Comparison of ENCODE assay signal across 12 cellular contexts in the genomic region with DNA sequence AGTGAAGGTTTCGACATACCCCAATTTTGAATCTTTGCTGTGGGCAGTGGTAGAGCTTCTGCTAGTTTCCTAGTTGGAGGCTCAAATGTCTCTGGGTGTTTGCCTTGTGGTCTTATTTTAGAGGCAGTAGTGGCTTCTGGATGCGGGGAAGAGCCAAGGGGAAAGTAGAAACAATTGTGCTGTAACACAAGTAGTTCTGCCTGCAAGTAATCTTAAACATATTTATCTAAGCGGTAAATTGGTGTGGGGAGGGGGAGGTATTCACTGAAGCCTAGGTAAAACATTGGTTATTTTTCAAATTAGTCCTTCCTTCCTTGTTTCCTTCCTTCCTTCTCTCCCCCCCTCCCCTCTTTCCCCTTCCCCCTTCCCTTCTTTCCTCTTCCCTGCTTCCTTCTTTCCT. TPM values are rescaled to one million over a fixed set of nuclear protein-coding genes. Genes with fewer than 3 reads are reported as not detected.
A peak's percentile ranks its signal among the peaks of the same experiment; 100 is the strongest.
DNase-seq lines count a peak whose midpoint lies in the region; ATAC-seq and TF ChIP-seq lines count a peak whose summit lies in the region.
"Had no signal": no experiment of that assay in that cellular context is flagged by ENCODE, and none has a peak within 500 bp of the region (broad histone marks: within the 10 kb centered on the region; RNA-seq: fewer than 3 reads in every experiment).

A gene with protein sequence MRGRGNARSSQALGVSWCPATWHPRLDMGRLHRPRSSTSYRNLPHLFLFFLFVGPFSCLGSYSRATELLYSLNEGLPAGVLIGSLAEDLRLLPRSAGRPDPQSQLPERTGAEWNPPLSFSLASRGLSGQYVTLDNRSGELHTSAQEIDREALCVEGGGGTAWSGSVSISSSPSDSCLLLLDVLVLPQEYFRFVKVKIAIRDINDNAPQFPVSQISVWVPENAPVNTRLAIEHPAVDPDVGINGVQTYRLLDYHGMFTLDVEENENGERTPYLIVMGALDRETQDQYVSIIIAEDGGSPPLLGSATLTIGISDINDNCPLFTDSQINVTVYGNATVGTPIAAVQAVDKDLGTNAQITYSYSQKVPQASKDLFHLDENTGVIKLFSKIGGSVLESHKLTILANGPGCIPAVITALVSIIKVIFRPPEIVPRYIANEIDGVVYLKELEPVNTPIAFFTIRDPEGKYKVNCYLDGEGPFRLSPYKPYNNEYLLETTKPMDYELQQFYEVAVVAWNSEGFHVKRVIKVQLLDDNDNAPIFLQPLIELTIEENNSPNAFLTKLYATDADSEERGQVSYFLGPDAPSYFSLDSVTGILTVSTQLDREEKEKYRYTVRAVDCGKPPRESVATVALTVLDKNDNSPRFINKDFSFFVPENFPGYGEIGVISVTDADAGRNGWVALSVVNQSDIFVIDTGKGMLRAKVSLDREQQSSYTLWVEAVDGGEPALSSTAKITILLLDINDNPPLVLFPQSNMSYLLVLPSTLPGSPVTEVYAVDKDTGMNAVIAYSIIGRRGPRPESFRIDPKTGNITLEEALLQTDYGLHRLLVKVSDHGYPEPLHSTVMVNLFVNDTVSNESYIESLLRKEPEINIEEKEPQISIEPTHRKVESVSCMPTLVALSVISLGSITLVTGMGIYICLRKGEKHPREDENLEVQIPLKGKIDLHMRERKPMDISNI (minus strand): TSS at position 101 of the 400 bp plus-strand sequence. CDS start 691 bp downstream, outside the sequence.

- TF ChIP-seq CTCF in PC-9 (conservative IDR thresholded peaks at IDR 0.05) (no peak), endodermal cell (conservative IDR thresholded peaks at IDR 0.05) (no peak), thyroid gland (IDR thresholded peaks at IDR 0.05) (no peak), foreskin keratinocyte (conservative IDR thresholded peaks at IDR 0.05) (no peak)

- 38 to 67% methylated on average over 1 to 2 of the region's 3 CpGs for WGBS in endodermal cell (ENCODE audit: insufficient coverage in 1 of 2, insufficient read length in 1 of 2), 2 experiments
- WGBS in thyroid gland, 2 donors, result 19 to 34% methylated on average over 3 of the region's 3 CpGs

- H3K4me2 ChIP-seq in PC-9, result peak within 1 kb of the TSS; percentile 64

- H3F3A ChIP-seq in PC-9 (ENCODE audit: insufficient read depth, low read depth), result no peaks in the 10 kb centered on the region

- H3K9me2 ChIP-seq in PC-9 (ENCODE audit: insufficient read depth), result no peaks in the 10 kb centered on the region

- H3K4me1 Mint-ChIP-seq in endodermal cell, result peaks cover 14% of the 10 kb centered on the region
- no peaks in the 10 kb centered on the region for H3K4me1 Mint-ChIP-seq in stimulated activated memory B cell treated with anti-CD40 and anti-IgM and Interleukin-4, amounts not matched to agents 10 μg/mL and 1 μg/mL and 100 μg/mL, for 72 hours

- CTCF ChIA-PET in PC-9 (lab: Charles Lee), result no interaction called here

- H3K4me3 ChIP-seq in PC-9, result peak within 1 kb of the TSS; percentile 39; the same call in 1 of the 2 replicates
- peak within 1 kb of the TSS; percentile 96 for H3K4me3 ChIP-seq in endodermal cell (ENCODE audit: low read length)
- H3K4me3 ChIP-seq in mucosa of rectum (ENCODE audit: low read length in 2 of 2), result peak within 1 kb of the TSS; percentile 51 to 54
- H3K4me3 ChIP-seq in thyroid gland (replicated peaks in 1 of 3), result peak within 1 kb of the TSS in 2 of 3 donors; percentile 1 to 26

- H3K9me3 Mint-ChIP-seq in endodermal cell, result no peaks in the 10 kb centered on the region
- H3K9me3 Mint-ChIP-seq in stimulated activated memory B cell treated with anti-CD40 and anti-IgM and Interleukin-4, amounts not matched to agents 10 μg/mL and 1 μg/mL and 100 μg/mL, for 72 hours, result peaks cover 6% of the 10 kb centered on the region

- no peaks in the 10 kb centered on the region for H3K36me3 Mint-ChIP-seq in endodermal cell (ENCODE audit: low read depth)
- H3K36me3 Mint-ChIP-seq in stimulated activated memory B cell treated with anti-CD40 and anti-IgM and Interleukin-4, amounts not matched to agents 10 μg/mL and 1 μg/mL and 100 μg/mL, for 72 hours, result no peaks in the 10 kb centered on the region

- ATAC-seq in foreskin keratinocyte, result no peak
- no peak for ATAC-seq in stimulated activated memory B cell treated with anti-CD40 and anti-IgM and Interleukin-4, amounts not matched to agents 10 μg/mL and 1 μg/mL and 100 μg/mL, for 72 hours

- H3K9me3 ChIP-seq in PC-9 (ENCODE audit: insufficient read depth, low read depth) (no peaks in the 10 kb centered on the region), endodermal cell (ENCODE audit: control insufficient read depth, low read length) (no peaks in the 10 kb centered on the region), mucosa of rectum (ENCODE audit: control insufficient read depth in 2 of 2, low read length in 2 of 2) (no peaks in the 10 kb centered on the region), thyroid gland (no peaks in the 10 kb centered on the region)

- peaks cover 37% of the 10 kb centered on the region for H3K27me3 Mint-ChIP-seq in endodermal cell (ENCODE audit: insufficient read depth)
- H3K27me3 Mint-ChIP-seq in stimulated activated memory B cell treated with anti-CD40 and anti-IgM and Interleukin-4, amounts not matched to agents 10 μg/mL and 1 μg/mL and 100 μg/mL, for 72 hours, result peaks cover 39% of the 10 kb centered on the region

- no peak for DNase-seq in PC-9
- no peak for DNase-seq in endodermal cell
- DNase-seq in thyroid gland, result no peak
- no peak for DNase-seq in foreskin keratinocyte
- no peak for DNase-seq in DMS114 treated with DMSO at 0.1 percent for 48 hours (lab: John Stamatoyannopoulos, UW; ENCODE audit: unreplicated experiment)
- DNase-seq in activated effector memory CD4-positive, alpha-beta T cell treated with Interleukin-2 at 50 U/mL for 16 hours, result no peak
- DNase-seq: activated CD4-positive, alpha-beta T cell treated with anti-CD3 and anti-CD28 coated beads for 1 hour; activated naive CD4-positive, alpha-beta T cell treated with Interleukin-2 at 50 U/mL for 16 hours; HCEC 1CT had no signal

- peak within 1 kb of the TSS; percentile 60 for H2AFZ ChIP-seq in PC-9

- intact Hi-C loops in PC-9 (cut with micrococcal nuclease; ENCODE audit: unreplicated experiment), result no loop called here
- intact Hi-C loops in thyroid gland (cut with DNase I), result no loop called here

- no peak for TF ChIP-seq POLR2A in thyroid gland (IDR thresholded peaks at IDR 0.05)

- H3K27me3 ChIP-seq in PC-9 (ENCODE audit: insufficient read depth, low read depth), result peaks cover 4% of the 10 kb centered on the region
- peaks cover 27% of the 10 kb centered on the region for H3K27me3 ChIP-seq in endodermal cell (ENCODE audit: control insufficient read depth, insufficient read depth, low read length, poor library complexity, severe bottlenecking)
- H3K27me3 ChIP-seq in mucosa of rectum (ENCODE audit: control insufficient read depth in 2 of 2, insufficient read depth in 2 of 2, low read length in 2 of 2), result peaks cover 3 to 4% of the 10 kb centered on the region in 2 donors
- H3K27me3 ChIP-seq in thyroid gland, result no peaks in the 10 kb centered on the region
- H3K27me3 ChIP-seq in foreskin keratinocyte, result peaks cover 49% of the 10 kb centered on the region

- no peaks in the 10 kb centered on the region for H3K36me3 ChIP-seq in PC-9 (ENCODE audit: low read depth)
- no peaks in the 10 kb centered on the region for H3K36me3 ChIP-seq in endodermal cell (ENCODE audit: control insufficient read depth, insufficient read depth, low read length)
- H3K36me3 ChIP-seq in mucosa of rectum (ENCODE audit: control insufficient read depth in 2 of 2, insufficient read depth in 2 of 2, low read length in 2 of 2), result no peaks in the 10 kb centered on the region
- H3K36me3 ChIP-seq in thyroid gland, result no peaks in the 10 kb centered on the region

- no TSS peak for BruUV-seq in PC-9 (replicated peaks; lab: Mats Ljungman, UMichigan)

- H3K27ac ChIP-seq in PC-9 (no peak within 1 kb of the TSS), endodermal cell (ENCODE audit: low read depth, low read length) (no peak within 1 kb of the TSS), mucosa of rectum (ENCODE audit: low read depth in 2 of 2, low read length in 2 of 2) (peak within 1 kb of the TSS; percentile 18 to 50), thyroid gland (no peak within 1 kb of the TSS), foreskin keratinocyte (no peak within 1 kb of the TSS)

- H3K9ac ChIP-seq in endodermal cell (ENCODE audit: extremely low read depth, low read length, poor library complexity, severe bottlenecking) (peak within 1 kb of the TSS; percentile 38), mucosa of rectum (ENCODE audit: low read depth in 1 of 2, low read length in 2 of 2) (peak within 1 kb of the TSS; percentile 18 to 51)

- H3K27ac Mint-ChIP-seq in endodermal cell, result peak within 1 kb of the TSS; percentile 37
- no peak within 1 kb of the TSS for H3K27ac Mint-ChIP-seq in stimulated activated memory B cell treated with anti-CD40 and anti-IgM and Interleukin-4, amounts not matched to agents 10 μg/mL and 1 μg/mL and 100 μg/mL, for 72 hours

- no peaks in the 10 kb centered on the region for H4K20me1 ChIP-seq in PC-9 (ENCODE audit: insufficient read depth)

- peak within 1 kb of the TSS; percentile 77 for H3K4me3 Mint-ChIP-seq in endodermal cell
- H3K4me3 Mint-ChIP-seq in stimulated activated memory B cell treated with anti-CD40 and anti-IgM and Interleukin-4, amounts not matched to agents 10 μg/mL and 1 μg/mL and 100 μg/mL, for 72 hours, result no peak within 1 kb of the TSS

- no peaks in the 10 kb centered on the region for H3K79me2 ChIP-seq in PC-9 (ENCODE audit: low read depth)

- H3K4me1 ChIP-seq in PC-9 (replicated peaks; ENCODE audit: insufficient read depth), result no peaks in the 10 kb centered on the region
- no peaks in the 10 kb centered on the region for H3K4me1 ChIP-seq in endodermal cell (ENCODE audit: control insufficient read depth, insufficient read depth, low read length)
- peaks cover 0 to 5% of the 10 kb centered on the region in 2 donors for H3K4me1 ChIP-seq in mucosa of rectum (ENCODE audit: control insufficient read depth in 2 of 2, insufficient read depth in 2 of 2, low read length in 2 of 2)
- peaks cover 0 to 7% of the 10 kb centered on the region in 2 donors for H3K4me1 ChIP-seq in thyroid gland
- no peaks in the 10 kb centered on the region for H3K4me1 ChIP-seq in foreskin keratinocyte

- POLR2A ChIA-PET in PC-9 (lab: Charles Lee; ENCODE audit: unreplicated experiment), result no interaction called here

RNA-seq across cellular contexts. Expression of the gene that starts here (rescaled TPM):
- total RNA-seq in PC-9 (2021) (0.09 and 0.13 TPM in 2 replicates), endodermal cell (1 to 10 TPM; 4.3 to 9.2 TPM), thyroid gland (1 to 10 TPM in 1 of 4 donors, under 1 TPM in 3; 0.11 to 1.1 (median 0.55) TPM), foreskin keratinocyte (0.03 TPM in 1 of 2 replicates, not detected in the other)
- 1.7 TPM for polyA plus RNA-seq in endodermal cell (2013, experiment 1 of 2)
- 1.9 TPM for polyA plus RNA-seq in endodermal cell (2013, experiment 2 of 2)
- not detected in 2 replicates for polyA plus RNA-seq in foreskin keratinocyte
- total RNA-seq: OCI-LY7 had no signal

Comparison
In these comparisons a context has a peak if more than half of its experiments do, and no peak if none do; other contexts are left out.
1. H3K27ac ChIP-seq: peak in mucosa of rectum (2 of 2); none in PC-9 (single experiment), endodermal cell (single experiment), thyroid gland (0 of 3) and foreskin keratinocyte (single experiment).
2. H3K4me3 ChIP-seq: peak in every context shown above with its lines; median percentile 96 in endodermal cell; 52 in mucosa of rectum; 39 in PC-9; 14 in thyroid gland.